1 cellular context compared by ENCODE assay signal in genomic region chr12:94290353-94290752, GRCh38.
TF ChIP-seq lines count a peak whose summit lies in the region.

No MANE protein-coding gene starts in this region.

TF ChIP-seq in K562, 482 proteins besides CTCF, POLR2A, EP300 and RAD21 (continued from another document):
- TF ChIP-seq VEZF1 (CRISPR knock-in tag; IDR thresholded peaks at IDR 0.05), result no peak
- TF ChIP-seq IRF1 (CRISPR knock-in tag; IDR thresholded peaks at IDR 0.05; ENCODE audit: borderline replicate concordance), result no peak
- TF ChIP-seq ZC3H11A (IDR thresholded peaks at IDR 0.05; ENCODE audit: low read depth, low read length), result no peak
